Comparison of ENCODE assay signal across 8 cellular contexts in the genomic region with DNA sequence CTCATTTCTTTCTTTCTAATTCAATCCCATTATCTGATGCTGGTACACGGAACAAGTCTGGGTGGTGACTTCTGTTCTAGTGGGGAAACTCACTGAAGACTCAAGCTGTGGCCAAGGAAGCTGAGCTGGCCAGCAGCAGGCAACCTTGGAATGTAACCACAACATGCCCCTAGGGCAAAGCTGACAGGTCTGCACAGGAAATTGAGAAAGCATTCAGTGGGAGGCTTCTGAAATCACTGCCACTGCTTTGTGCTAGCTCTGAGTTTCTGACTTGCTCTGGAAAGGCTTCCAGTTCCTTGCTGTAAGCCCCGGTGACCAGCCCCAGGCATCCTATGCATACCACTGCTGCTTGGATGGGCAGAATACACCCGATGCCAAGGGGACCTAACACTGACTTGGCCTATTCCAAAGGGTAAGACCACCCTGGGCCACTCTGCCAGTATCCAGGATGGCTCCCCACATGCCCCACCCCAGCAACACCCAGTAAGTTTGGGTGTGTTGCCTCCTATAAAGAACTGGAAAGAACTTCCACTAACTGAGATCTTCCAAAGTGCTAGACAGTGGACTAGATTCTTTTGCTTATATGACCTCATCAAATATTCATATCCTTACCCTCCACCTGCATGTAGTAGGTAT.
DNase-seq lines count a peak whose midpoint lies in the region; ATAC-seq and TF ChIP-seq lines count a peak whose summit lies in the region.
"Had no signal": no experiment of that assay in that cellular context is flagged by ENCODE, and none has a peak within 500 bp of the region (broad histone marks: within the 10 kb centered on the region; RNA-seq: fewer than 3 reads in every experiment).

No MANE protein-coding gene starts in this region.

- no peaks in the 10 kb centered on the region for H3K27me3 ChIP-seq in foreskin keratinocyte

- DNase-seq in HCEC 1CT (peak; percentile 83), T1000 (lab: John Stamatoyannopoulos, UW) (peak; percentile 89), foreskin keratinocyte (peak; percentile 95 to 98), ureter (ENCODE audit: low spot score) (peak; percentile 84), NCI-H2107 (lab: John Stamatoyannopoulos, UW) (no peak), DMS 273 treated with DMSO at 0.1 percent for 48 hours (lab: John Stamatoyannopoulos, UW) (no peak)
- DNase-seq: Karpas-422 had no signal

- no peak for TF ChIP-seq CTCF in foreskin keratinocyte (conservative IDR thresholded peaks at IDR 0.05)

- peaks cover 14% of the 10 kb centered on the region for H3K4me1 ChIP-seq in foreskin keratinocyte

- no peak overlapping the region for H3K27ac ChIP-seq in foreskin keratinocyte

- peak; percentile 96 for ATAC-seq in foreskin keratinocyte
- no peak for ATAC-seq in GM18867 (IDR thresholded peaks at IDR 0.05; ENCODE audit: unreplicated experiment)

Comparison
In these comparisons a context has a peak if more than half of its experiments do, and no peak if none do; other contexts are left out.
1. DNase-seq: peak in HCEC 1CT (single experiment), T1000 (single experiment), foreskin keratinocyte (2 of 2) and ureter (single experiment); none in NCI-H2107 (single experiment) and DMS 273 treated with DMSO at 0.1 percent for 48 hours (single experiment).